ENCODE assay signal across 1 cellular context in genomic region chr2:148810081-148810480, GRCh38.
TF ChIP-seq lines count a peak whose summit lies in the region.

No MANE protein-coding gene starts in this region.

TF ChIP-seq in GM23338, 12 proteins besides CTCF, POLR2A, EP300 and RAD21:
- TF ChIP-seq ZNF462 (CRISPR knock-in tag; IDR thresholded peaks at IDR 0.05) (no peak), CREB1 (CRISPR knock-in tag; IDR thresholded peaks at IDR 0.05; ENCODE audit: low read depth) (no peak), REST (IDR thresholded peaks at IDR 0.05; ENCODE audit: unreplicated experiment) (no peak), EZH2phosphoT487 (IDR thresholded peaks at IDR 0.05; ENCODE audit: unreplicated experiment) (no peak), ZNF114 (CRISPR knock-in tag; IDR thresholded peaks at IDR 0.05) (no peak)
